In the genomic region with DNA sequence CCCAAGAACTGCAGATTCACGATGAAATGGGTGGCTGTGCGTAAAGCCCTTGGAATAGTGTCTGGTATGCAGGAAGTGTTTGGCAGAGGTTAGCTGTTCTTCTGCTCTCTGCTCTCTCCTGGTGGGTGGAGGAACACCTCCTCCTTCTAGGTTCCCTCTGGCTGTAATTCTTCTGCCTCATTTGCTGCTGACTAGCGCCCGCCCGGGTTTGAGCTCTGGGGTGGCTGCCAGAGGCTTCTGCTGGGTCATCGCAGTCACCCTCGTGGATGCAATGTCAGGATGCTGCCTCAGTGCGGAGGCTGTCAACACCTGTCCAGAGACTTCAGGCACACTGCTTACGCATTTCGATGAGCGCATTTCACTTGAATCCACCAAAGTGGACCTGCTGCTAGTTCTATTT, we compare ENCODE assay signal across 11 cellular contexts. TPM values are rescaled to one million over a fixed set of nuclear protein-coding genes. Genes with fewer than 3 reads are reported as not detected.
A peak's percentile ranks its signal among the peaks of the same experiment; 100 is the strongest.
DNase-seq lines count a peak whose midpoint lies in the region; ATAC-seq and TF ChIP-seq lines count a peak whose summit lies in the region.
"Had no signal": no experiment of that assay in that cellular context is flagged by ENCODE, and none has a peak within 500 bp of the region (broad histone marks: within the 10 kb centered on the region; RNA-seq: fewer than 3 reads in every experiment).

No MANE protein-coding gene starts in this region.

- CTCF ChIA-PET in activated CD4-positive, alpha-beta memory T cell treated with anti-CD3 and anti-CD28 coated beads, Interleukin-2, amount 10 ng/mL, durations not matched to agents 7 days and 5 days (lab: Charles Lee): no interaction called here

- H3K4me1 Mint-ChIP-seq in activated CD4-positive, alpha-beta memory T cell treated with anti-CD3 and anti-CD28 coated beads, Interleukin-2, amount 10 ng/mL, durations not matched to agents 7 days and 5 days: peaks cover 92% of the 10 kb centered on the region

- no peaks in the 10 kb centered on the region for H3K9me3 Mint-ChIP-seq in activated CD4-positive, alpha-beta memory T cell treated with anti-CD3 and anti-CD28 coated beads, Interleukin-2, amount 10 ng/mL, durations not matched to agents 7 days and 5 days

- POLR2A ChIA-PET in activated CD4-positive, alpha-beta memory T cell treated with anti-CD3 and anti-CD28 coated beads, Interleukin-2, amount 10 ng/mL, durations not matched to agents 7 days and 5 days (lab: Charles Lee): interaction anchor here (1.5 to 8.4 kb wide), 2 partner anchors 11 to 65 kb away, joined by 5 to 116 read pairs; a partner anchor contains a TSS

- ATAC-seq in HG03378 (IDR thresholded peaks at IDR 0.05; ENCODE audit: unreplicated experiment): no peak

- DNase-seq in AG10803 (ENCODE audit: low read depth) (peak; percentile 35), EL (peak; percentile 88), iris pigment epithelial cell (ENCODE audit: low read depth) (peak; percentile 65), NCI-H510A (lab: John Stamatoyannopoulos, UW) (no peak)
- no peak for DNase-seq in activated CD4-positive, alpha-beta memory T cell treated with anti-CD3 and anti-CD28 coated beads, Interleukin-2, amount 10 ng/mL, durations not matched to agents 7 days and 5 days
- DNase-seq in central memory CD4-positive, alpha-beta T cell: no peak
- no peak for DNase-seq in activated effector memory CD4-positive, alpha-beta T cell treated with Interleukin-2 at 50 U/mL for 16 hours
- DNase-seq: activated T-cell treated with anti-CD3 and anti-CD28 coated beads for 4 hours, trophoblast cell had no signal

- no peak overlapping the region for H3K4me3 ChIP-seq in AG10803 (ENCODE audit: low read length)
- H3K4me3 ChIP-seq: SK-N-MC had no signal

- peak overlapping the region; percentile 88 for H3K27ac Mint-ChIP-seq in activated CD4-positive, alpha-beta memory T cell treated with anti-CD3 and anti-CD28 coated beads, Interleukin-2, amount 10 ng/mL, durations not matched to agents 7 days and 5 days

- no peak overlapping the region for H3K4me3 Mint-ChIP-seq in activated CD4-positive, alpha-beta memory T cell treated with anti-CD3 and anti-CD28 coated beads, Interleukin-2, amount 10 ng/mL, durations not matched to agents 7 days and 5 days

- peaks cover 78% of the 10 kb centered on the region for H3K36me3 Mint-ChIP-seq in activated CD4-positive, alpha-beta memory T cell treated with anti-CD3 and anti-CD28 coated beads, Interleukin-2, amount 10 ng/mL, durations not matched to agents 7 days and 5 days (ENCODE audit: low read depth)

- no peak for TF ChIP-seq CTCF in AG10803 (conservative IDR thresholded peaks at IDR 0.05; ENCODE audit: low read length)

- no peaks in the 10 kb centered on the region for H3K27me3 Mint-ChIP-seq in activated CD4-positive, alpha-beta memory T cell treated with anti-CD3 and anti-CD28 coated beads, Interleukin-2, amount 10 ng/mL, durations not matched to agents 7 days and 5 days

RNA-seq across cellular contexts. Expression of a gene that starts 11.7 kb away (rescaled TPM):
- 100 to 1,000 TPM; 248 to 270 TPM for total RNA-seq in activated CD4-positive, alpha-beta memory T cell treated with anti-CD3 and anti-CD28 coated beads, Interleukin-2, amount 10 ng/mL, durations not matched to agents 7 days and 5 days

Comparison
In these comparisons a context has a peak if more than half of its experiments do, and no peak if none do; other contexts are left out.
1. DNase-seq: peak in AG10803 (single experiment), EL (single experiment) and iris pigment epithelial cell (single experiment); none in activated CD4-positive, alpha-beta memory T cell treated with anti-CD3 and anti-CD28 coated beads, Interleukin-2, amount 10 ng/mL, durations not matched to agents 7 days and 5 days (single experiment), NCI-H510A (single experiment), central memory CD4-positive, alpha-beta T cell (single experiment) and activated effector memory CD4-positive, alpha-beta T cell treated with Interleukin-2 at 50 U/mL for 16 hours (single experiment).